In the genomic region with DNA sequence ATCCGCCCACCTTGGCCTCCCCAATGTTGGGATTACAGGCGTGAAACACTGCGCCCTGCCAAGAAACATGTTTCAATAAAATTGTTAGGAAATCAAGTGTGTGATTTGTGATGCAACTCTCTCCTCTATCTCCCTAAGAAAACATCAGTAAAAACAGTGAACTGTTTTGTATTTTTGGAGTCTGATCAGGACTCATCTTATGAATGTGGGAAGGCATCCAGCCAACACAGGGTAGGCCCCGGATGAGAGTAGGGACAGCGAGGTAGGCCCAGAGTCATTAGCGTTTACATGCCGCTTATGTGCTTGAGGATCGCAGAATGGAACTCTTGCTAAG, we compare ENCODE assay signal across 8 cellular contexts. TPM values are rescaled to one million over a fixed set of nuclear protein-coding genes. Genes with fewer than 3 reads are reported as not detected.
DNase-seq lines count a peak whose midpoint lies in the region; ATAC-seq and TF ChIP-seq lines count a peak whose summit lies in the region.

No MANE protein-coding gene starts in this region.

- H3K9me3 ChIP-seq in body of pancreas, result no peaks in the 10 kb centered on the region
- no peaks in the 10 kb centered on the region for H3K9me3 ChIP-seq in upper lobe of right lung

- H3K27ac Mint-ChIP-seq in activated naive CD4-positive, alpha-beta T cell treated with anti-CD3 and anti-CD28 coated beads, Interleukin-2, amount 10 ng/mL, durations not matched to agents 7 days and 5 days, result peak overlapping the region; percentile 100
- peak overlapping the region; percentile 99 for H3K27ac Mint-ChIP-seq in memory B cell

- 60 to 65% methylated on average over 8 of the region's 8 CpGs for WGBS in body of pancreas, 2 donors

- H3K36me3 Mint-ChIP-seq in activated naive CD4-positive, alpha-beta T cell treated with anti-CD3 and anti-CD28 coated beads, Interleukin-2, amount 10 ng/mL, durations not matched to agents 7 days and 5 days, result peaks cover 25% of the 10 kb centered on the region
- peaks cover 4% of the 10 kb centered on the region for H3K36me3 Mint-ChIP-seq in memory B cell

- TF ChIP-seq CTCF in body of pancreas (IDR thresholded peaks at IDR 0.05) (no peak), upper lobe of right lung (IDR thresholded peaks at IDR 0.05) (no peak)

- H3K4me3 ChIP-seq in body of pancreas (no peak overlapping the region), upper lobe of right lung (peak overlapping the region; percentile 93)

- H3K4me1 ChIP-seq in body of pancreas, result peaks cover 74% of the 10 kb centered on the region
- peaks cover 16% of the 10 kb centered on the region for H3K4me1 ChIP-seq in upper lobe of right lung

- TF ChIP-seq POLR2A in body of pancreas (IDR thresholded peaks at IDR 0.05), result no peak

- ATAC-seq in body of pancreas, result no peak
- no peak for ATAC-seq in memory B cell (ENCODE audit: low read depth)
- no peak for ATAC-seq in upper lobe of right lung
- no peak for ATAC-seq in HG02973 (IDR thresholded peaks at IDR 0.05; ENCODE audit: unreplicated experiment)

- no peaks in the 10 kb centered on the region for H3K27me3 ChIP-seq in body of pancreas
- H3K27me3 ChIP-seq in upper lobe of right lung, result no peaks in the 10 kb centered on the region

- CTCF ChIA-PET in activated naive CD4-positive, alpha-beta T cell treated with anti-CD3 and anti-CD28 coated beads, Interleukin-2, amount 10 ng/mL, durations not matched to agents 7 days and 5 days (lab: Charles Lee), result interaction anchor here (1.0 kb wide), 1 partner anchor 40 kb away, joined by 3 read pairs; no protein-coding TSS in a partner anchor

- H3K27ac ChIP-seq in body of pancreas (peak overlapping the region in 3 of 4 donors; percentile 99 to 100 (median 99)), upper lobe of right lung (peak overlapping the region; percentile 100)

- H3K4me1 Mint-ChIP-seq in activated naive CD4-positive, alpha-beta T cell treated with anti-CD3 and anti-CD28 coated beads, Interleukin-2, amount 10 ng/mL, durations not matched to agents 7 days and 5 days, result peaks cover 64% of the 10 kb centered on the region
- H3K4me1 Mint-ChIP-seq in memory B cell, result peaks cover 20% of the 10 kb centered on the region

- H3K4me3 Mint-ChIP-seq in activated naive CD4-positive, alpha-beta T cell treated with anti-CD3 and anti-CD28 coated beads, Interleukin-2, amount 10 ng/mL, durations not matched to agents 7 days and 5 days, result peak overlapping the region; percentile 99
- peak overlapping the region; percentile 98 for H3K4me3 Mint-ChIP-seq in memory B cell

- H3K36me3 ChIP-seq in body of pancreas (replicated peaks in 1 of 2; ENCODE audit: insufficient read depth in 1 of 2, low read depth in 2 of 2) (no peaks in the 10 kb centered on the region), upper lobe of right lung (peaks cover 12% of the 10 kb centered on the region)

- H3K9me3 Mint-ChIP-seq in activated naive CD4-positive, alpha-beta T cell treated with anti-CD3 and anti-CD28 coated beads, Interleukin-2, amount 10 ng/mL, durations not matched to agents 7 days and 5 days, result no peaks in the 10 kb centered on the region
- no peaks in the 10 kb centered on the region for H3K9me3 Mint-ChIP-seq in memory B cell

- intact Hi-C loops in body of pancreas (cut with DNase I), result no loop called here
- intact Hi-C loops in upper lobe of right lung (cut with DNase I), result no loop called here

- no peaks in the 10 kb centered on the region for H3K27me3 Mint-ChIP-seq in activated naive CD4-positive, alpha-beta T cell treated with anti-CD3 and anti-CD28 coated beads, Interleukin-2, amount 10 ng/mL, durations not matched to agents 7 days and 5 days
- no peaks in the 10 kb centered on the region for H3K27me3 Mint-ChIP-seq in memory B cell

- DNase-seq in activated naive CD4-positive, alpha-beta T cell treated with anti-CD3 and anti-CD28 coated beads, Interleukin-2, amount 10 ng/mL, durations not matched to agents 7 days and 5 days, result no peak
- DNase-seq in activated naive CD4-positive, alpha-beta T cell (lab: John Stamatoyannopoulos, UW), result no peak
- peak in 1 of 4 donors; percentile 11 for DNase-seq in body of pancreas
- DNase-seq in memory B cell (ENCODE audit: low spot score in 2 of 2), result no peak
- peak; percentile 60 for DNase-seq in upper lobe of right lung
- no peak for DNase-seq in amygdala (lab: John Stamatoyannopoulos, UW)
- no peak for DNase-seq in effector CD4-positive, alpha-beta T cell

RNA-seq across cellular contexts. Expression of a gene that starts 0.9 kb away (rescaled TPM):
- total RNA-seq in body of pancreas (10 to 100 TPM in 1 of 2 donors, 1 to 10 TPM in 1; 5.4 to 25.4 TPM), upper lobe of right lung (11.5 TPM)

RNA-seq across cellular contexts. Expression of a gene that starts 8.3 kb away (rescaled TPM):
- total RNA-seq in body of pancreas (10 to 100 TPM; 19.1 to 21.5 TPM), upper lobe of right lung (61.9 TPM)

RNA-seq across cellular contexts. Expression of a gene that starts 29.4 kb away (rescaled TPM):
- total RNA-seq in body of pancreas, result 10 to 100 TPM in 1 of 2 donors, 1 to 10 TPM in 1; 6.0 to 14.8 TPM
- total RNA-seq in upper lobe of right lung, result 11.2 TPM

RNA-seq across cellular contexts. Expression of a gene that starts 41.2 kb away (rescaled TPM):
- 10 to 100 TPM in 1 of 2 donors, 1 to 10 TPM in 1; 6.9 to 15.3 TPM for total RNA-seq in body of pancreas
- total RNA-seq in upper lobe of right lung, result 44.0 TPM

RNA-seq across cellular contexts. Expression of a gene that starts 47.8 kb away (rescaled TPM):
- 10 to 100 TPM; 26.7 to 35.8 TPM for total RNA-seq in body of pancreas
- 50.4 TPM for total RNA-seq in upper lobe of right lung
